ENCODE assay signal across 2 cellular contexts in the genomic region with DNA sequence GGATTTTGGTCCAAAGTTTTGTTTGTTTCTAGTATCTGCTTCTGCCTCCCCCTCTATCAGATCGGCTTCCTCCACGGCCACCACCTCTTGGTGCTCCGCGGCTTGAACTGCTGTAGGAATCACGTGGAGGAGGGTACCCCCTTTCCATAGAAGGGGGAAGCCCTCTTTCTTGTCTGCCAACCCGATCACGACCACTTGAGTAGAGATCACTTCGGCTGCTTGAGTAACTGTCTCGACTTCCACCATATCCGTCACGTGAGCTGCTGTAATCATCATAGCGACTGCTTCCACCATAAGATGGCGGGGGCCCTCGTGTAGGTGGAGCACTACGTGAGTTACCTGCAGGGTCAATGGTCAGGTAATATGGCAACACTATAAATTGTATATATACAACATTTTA.
TF ChIP-seq lines count a peak whose summit lies in the region.

No MANE protein-coding gene starts in this region.

TF ChIP-seq in GM23338, 12 proteins besides CTCF, POLR2A, EP300 and RAD21:
- TF ChIP-seq POLR2AphosphoS5 (IDR thresholded peaks at IDR 0.05; ENCODE audit: low read depth): peak; percentile 19; the same call in 1 of the 2 replicates
TF ChIP-seq in GM23338: peak in this region for 1; not testable (repeated sequence) for 11.

TF ChIP-seq in H1, 55 proteins besides CTCF, POLR2A, EP300 and RAD21:
- TF ChIP-seq POLR2AphosphoS5 (IDR thresholded peaks at IDR 0.05; ENCODE audit: low read depth, low read length): peak; percentile 37; the same call in 1 of the 2 replicates
